In the genomic region with DNA sequence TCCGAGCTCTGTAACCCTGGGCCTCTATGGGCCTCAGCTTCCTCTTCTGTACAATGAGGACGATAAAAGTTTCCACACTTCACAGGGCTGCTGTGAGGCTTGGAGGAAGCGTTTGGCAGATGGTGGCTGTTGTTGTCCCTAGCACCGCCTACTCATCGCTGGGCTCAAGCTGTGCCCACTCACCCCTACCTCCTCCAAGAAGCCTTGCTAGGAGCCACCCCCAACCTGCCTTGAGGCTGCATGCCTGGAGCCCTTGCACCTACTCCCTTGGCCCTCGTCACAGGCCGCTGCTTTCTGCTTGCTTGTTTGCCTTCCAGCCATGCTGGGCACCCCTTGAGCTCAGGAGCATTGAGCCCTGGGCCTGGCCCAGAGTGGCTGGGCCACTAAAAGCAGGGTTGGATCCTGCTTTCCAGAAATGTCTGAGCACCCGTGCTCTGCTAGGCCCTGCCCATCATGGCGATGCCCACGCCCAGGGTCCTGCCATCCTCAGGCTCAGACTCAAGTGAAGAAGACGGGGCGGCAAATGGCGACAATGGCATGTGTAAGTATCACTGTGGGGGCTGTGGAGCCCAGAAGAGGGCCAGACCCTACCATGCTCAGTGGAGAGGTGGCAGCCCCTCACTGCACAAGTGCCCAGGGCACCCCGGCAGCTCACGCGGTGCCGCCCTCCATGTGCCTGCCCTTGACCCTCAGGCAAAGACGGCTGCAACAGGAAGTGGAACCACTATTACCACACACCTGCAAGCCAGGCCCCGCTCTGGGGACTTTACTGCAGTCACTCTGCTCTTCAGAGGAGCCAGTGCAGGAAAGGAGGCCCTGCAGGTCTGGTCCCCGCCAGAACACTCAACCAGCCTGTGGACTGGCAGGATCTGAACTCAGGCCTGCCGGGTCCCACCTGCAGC, we compare ENCODE assay signal across 8 cellular contexts. TPM values are rescaled to one million over a fixed set of nuclear protein-coding genes. Genes with fewer than 3 reads are reported as not detected.
A peak's percentile ranks its signal among the peaks of the same experiment; 100 is the strongest.
DNase-seq lines count a peak whose midpoint lies in the region; ATAC-seq and TF ChIP-seq lines count a peak whose summit lies in the region.

No MANE protein-coding gene starts in this region.

- in situ Hi-C loops in brain microvascular endothelial cell (cut with HindIII; ENCODE audit: low pct_ligation_motif_present, low sequenced_read_pairs) = no loop called here

- no peaks in the 10 kb centered on the region for H3K27me3 ChIP-seq in brain microvascular endothelial cell (replicated peaks)

- DNase-seq in stimulated activated CD4-positive, alpha-beta T cell treated with anti-CD3 and anti-CD28 coated beads, Interleukin-15, amount 100 ng/mL, for 24 hours = peak; percentile 50
- no peak for DNase-seq in stimulated activated CD4-positive, alpha-beta T cell treated with anti-CD3 and anti-CD28 coated beads, Interleukin-1b, Interleukin-23, amount 100 ng/mL, for 48 hours
- DNase-seq in NCI-H2171 treated with DMSO at 0.1 percent for 48 hours (lab: John Stamatoyannopoulos, UW) (peak; percentile 47), retina (peak; percentile 46), brain microvascular endothelial cell (no peak), SW480 (ENCODE audit: low spot score) (no peak), mesenteric fat pad (ENCODE audit: low spot score) (no peak)
- no peak for DNase-seq in central memory CD8-positive, alpha-beta T cell (ENCODE audit: low spot score in 2 of 2)

- peak overlapping the region; percentile 93 for H3K27ac Mint-ChIP-seq in central memory CD8-positive, alpha-beta T cell (ENCODE audit: low read depth)

- no peak overlapping the region for H3K27ac ChIP-seq in brain microvascular endothelial cell

- TF ChIP-seq CTCF in brain microvascular endothelial cell (IDR thresholded peaks at IDR 0.05; ENCODE audit: low read depth, low read length, missing control alignments) = no peak

- H3K27me3 Mint-ChIP-seq in central memory CD8-positive, alpha-beta T cell = no peaks in the 10 kb centered on the region

- H3K36me3 ChIP-seq in brain microvascular endothelial cell (replicated peaks) = peaks cover 2% of the 10 kb centered on the region

- H3K4me3 Mint-ChIP-seq in central memory CD8-positive, alpha-beta T cell = peak overlapping the region; percentile 71

- H3K4me3 ChIP-seq in brain microvascular endothelial cell (ENCODE audit: low read depth, low read length) = no peak overlapping the region

- H3K36me3 Mint-ChIP-seq in central memory CD8-positive, alpha-beta T cell (ENCODE audit: insufficient read depth) = peaks cover 11% of the 10 kb centered on the region

- peak; percentile 9 for ATAC-seq in central memory CD8-positive, alpha-beta T cell (replicated peaks; ENCODE audit: extremely low read depth, poor library complexity, severe bottlenecking)

- H3K9me3 Mint-ChIP-seq in central memory CD8-positive, alpha-beta T cell = no peaks in the 10 kb centered on the region

- peaks cover 80% of the 10 kb centered on the region for H3K4me1 Mint-ChIP-seq in central memory CD8-positive, alpha-beta T cell

RNA-seq across cellular contexts. Expression of a gene that starts 9.5 kb away (rescaled TPM):
- 229 TPM for total RNA-seq in mesenteric fat pad

RNA-seq across cellular contexts. Expression of a gene that starts 17.0 kb away (rescaled TPM):
- total RNA-seq in mesenteric fat pad = 22.2 TPM

RNA-seq across cellular contexts. Expression of a gene that starts 28.3 kb away (rescaled TPM):
- total RNA-seq in mesenteric fat pad = 27.1 TPM

RNA-seq across cellular contexts. Expression of a gene that starts 55.4 kb away (rescaled TPM):
- total RNA-seq in mesenteric fat pad = 3.5 TPM

Comparison
In these comparisons a context has a peak if more than half of its experiments do, and no peak if none do; other contexts are left out.
1. DNase-seq: peak in stimulated activated CD4-positive, alpha-beta T cell treated with anti-CD3 and anti-CD28 coated beads, Interleukin-15, amount 100 ng/mL, for 24 hours (single experiment), NCI-H2171 treated with DMSO at 0.1 percent for 48 hours (single experiment) and retina (single experiment); none in stimulated activated CD4-positive, alpha-beta T cell treated with anti-CD3 and anti-CD28 coated beads, Interleukin-1b, Interleukin-23, amount 100 ng/mL, for 48 hours (single experiment), central memory CD8-positive, alpha-beta T cell (0 of 2), brain microvascular endothelial cell (single experiment), SW480 (single experiment) and mesenteric fat pad (single experiment).